ENCODE assay signal across 8 cellular contexts in the genomic region with DNA sequence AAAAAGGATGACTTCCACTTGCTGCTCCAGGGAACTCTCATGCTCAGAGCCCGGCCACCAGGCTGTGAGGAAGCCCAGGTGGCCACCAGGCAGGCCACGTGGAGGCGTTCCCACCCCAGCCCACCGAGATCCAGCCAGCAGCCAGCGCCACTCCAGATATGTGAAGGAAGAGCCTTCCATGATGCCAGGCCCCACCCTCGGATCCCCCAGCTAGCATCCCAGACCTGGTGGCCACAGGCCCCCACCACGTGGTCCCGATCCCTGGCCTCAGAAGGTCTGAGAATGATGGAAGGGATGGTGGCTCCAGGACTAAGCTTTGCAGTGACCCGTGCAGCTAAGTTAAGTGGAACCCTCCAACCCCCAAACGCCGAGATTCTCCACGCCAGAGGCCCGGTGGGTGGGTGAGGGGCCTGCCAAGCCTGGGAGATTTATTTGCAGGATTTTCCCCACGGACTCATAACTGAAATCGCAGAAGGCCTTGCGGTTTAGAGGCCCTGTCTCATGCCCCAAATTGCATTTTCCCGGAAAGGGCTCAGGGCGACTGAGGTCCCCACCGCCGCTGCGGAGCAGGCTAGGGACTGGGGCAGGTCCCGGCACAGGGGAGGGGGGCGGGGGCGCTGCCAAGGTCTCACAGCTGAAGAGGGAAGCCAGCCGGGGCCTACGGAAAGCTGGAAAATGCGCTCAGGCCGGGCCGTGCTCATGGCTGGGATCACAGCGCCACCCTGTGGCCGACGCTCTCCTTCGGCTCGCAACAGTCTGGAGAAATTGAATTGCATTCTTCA. TPM values are rescaled to one million over a fixed set of nuclear protein-coding genes. Genes with fewer than 3 reads are reported as not detected.
A peak's percentile ranks its signal among the peaks of the same experiment; 100 is the strongest.
DNase-seq lines count a peak whose midpoint lies in the region; ATAC-seq and TF ChIP-seq lines count a peak whose summit lies in the region.

No MANE protein-coding gene starts in this region.

- DNase-seq in SKM-1 treated with dmso at 0.1 percent for 144 hours (lab: John Stamatoyannopoulos, UW; ENCODE audit: unreplicated experiment) (peak; percentile 36), SKM-1 (lab: John Stamatoyannopoulos, UW; ENCODE audit: unreplicated experiment) (no peak), HuH-7 (ENCODE audit: low spot score) (peak; percentile 85), PC-3 (peak; percentile 80), germinal center (ENCODE audit: low spot score) (peak; percentile 65), omental fat pad (ENCODE audit: low spot score) (peak; percentile 39), upper lobe of right lung (peak; percentile 83)
- DNase-seq in activated naive CD4-positive, alpha-beta T cell treated with anti-CD3 and anti-CD28 coated beads for 36 hours = peak; percentile 65

- CTCF ChIA-PET in PC-3 (lab: Charles Lee) = interaction anchor here (0.7 kb wide), 1 partner anchor 1454 kb away, joined by 4 read pairs; no protein-coding TSS in a partner anchor
- CTCF ChIA-PET in activated naive CD4-positive, alpha-beta T cell treated with anti-CD3 and anti-CD28 coated beads for 36 hours (lab: Charles Lee) = interaction anchor here (0.7 to 1.5 kb wide), 4 partner anchors 13 to 980 kb away, joined by 3 to 10 read pairs (median 5); no protein-coding TSS in a partner anchor

- H3K9ac ChIP-seq in PC-3 (ENCODE audit: low read length) = no peak overlapping the region

- peaks cover 7% of the 10 kb centered on the region for H3K27me3 Mint-ChIP-seq in activated naive CD4-positive, alpha-beta T cell treated with anti-CD3 and anti-CD28 coated beads for 36 hours (ENCODE audit: low read depth)

- H4K20me1 ChIP-seq in PC-3 (ENCODE audit: low read length) = no peaks in the 10 kb centered on the region

- no peaks in the 10 kb centered on the region for H3K9me2 ChIP-seq in PC-3 (replicated peaks; ENCODE audit: low read length)

- H3K9me3 ChIP-seq in PC-3 (ENCODE audit: low read length) = no peaks in the 10 kb centered on the region
- H3K9me3 ChIP-seq in upper lobe of right lung = no peaks in the 10 kb centered on the region

- H3K36me3 ChIP-seq in PC-3 (ENCODE audit: low read depth, low read length) = no peaks in the 10 kb centered on the region
- no peaks in the 10 kb centered on the region for H3K36me3 ChIP-seq in upper lobe of right lung

- no peaks in the 10 kb centered on the region for H3K79me2 ChIP-seq in PC-3 (ENCODE audit: low read length)

- peaks cover 5% of the 10 kb centered on the region for H3K4me1 Mint-ChIP-seq in activated naive CD4-positive, alpha-beta T cell treated with anti-CD3 and anti-CD28 coated beads for 36 hours (ENCODE audit: low read depth)

- no peak overlapping the region for H3K4me3 Mint-ChIP-seq in activated naive CD4-positive, alpha-beta T cell treated with anti-CD3 and anti-CD28 coated beads for 36 hours

- H3F3A ChIP-seq in PC-3 (ENCODE audit: low read length, unreplicated experiment) = no peaks in the 10 kb centered on the region

- H3K27ac Mint-ChIP-seq in activated naive CD4-positive, alpha-beta T cell treated with anti-CD3 and anti-CD28 coated beads for 36 hours = no peak overlapping the region

- TF ChIP-seq CTCF in PC-3 (conservative IDR thresholded peaks at IDR 0.05; ENCODE audit: low read depth, low read length) (peak; percentile 95), omental fat pad (IDR thresholded peaks at IDR 0.05) (peak in 1 of 3 donors; percentile 47), upper lobe of right lung (IDR thresholded peaks at IDR 0.05) (peak; percentile 84)

- H3K27ac ChIP-seq in PC-3 (ENCODE audit: low read length) (no peak overlapping the region), upper lobe of right lung (no peak overlapping the region)

- ATAC-seq in PC-3 (peak; percentile 98), omental fat pad (ENCODE audit: low FRiP score) (no peak), upper lobe of right lung (peak; percentile 96)

- H3K27me3 ChIP-seq in PC-3 (ENCODE audit: low read length) (peaks cover 35% of the 10 kb centered on the region), upper lobe of right lung (no peaks in the 10 kb centered on the region)

- no peaks in the 10 kb centered on the region for H3K9me3 Mint-ChIP-seq in activated naive CD4-positive, alpha-beta T cell treated with anti-CD3 and anti-CD28 coated beads for 36 hours

- POLR2A ChIA-PET in PC-3 (lab: Charles Lee; ENCODE audit: unreplicated experiment) = no interaction called here

- intact Hi-C loops in PC-3 (cut with micrococcal nuclease) = loop anchor here (2.0 to 5.0 kb wide), 2 partner anchors 757 to 981 kb away; no protein-coding TSS in a partner anchor
- intact Hi-C loops in activated naive CD4-positive, alpha-beta T cell treated with anti-CD3 and anti-CD28 coated beads for 36 hours (cut with micrococcal nuclease) = loop anchor here (1.0 to 5.0 kb wide), 4 partner anchors 133 to 1027 kb away; no protein-coding TSS in a partner anchor
- intact Hi-C loops in upper lobe of right lung (cut with DNase I) = no loop called here

- H2AFZ ChIP-seq in PC-3 (ENCODE audit: low read length) = peak overlapping the region; percentile 49

- H3K4me2 ChIP-seq in PC-3 (ENCODE audit: low read length) = peak overlapping the region; percentile 54; the same call in 1 of the 2 replicates

- H3K4me1 ChIP-seq in PC-3 (ENCODE audit: insufficient read depth, low read length) = no peaks in the 10 kb centered on the region
- no peaks in the 10 kb centered on the region for H3K4me1 ChIP-seq in upper lobe of right lung

- BruUV-seq in PC-3 (replicated peaks; lab: Mats Ljungman, UMichigan) = no TSS peak

- H3K4me3 ChIP-seq in PC-3 (ENCODE audit: low read length) (no peak overlapping the region), upper lobe of right lung (no peak overlapping the region)

- H3K36me3 Mint-ChIP-seq in activated naive CD4-positive, alpha-beta T cell treated with anti-CD3 and anti-CD28 coated beads for 36 hours (ENCODE audit: low read depth) = no peaks in the 10 kb centered on the region

RNA-seq across cellular contexts. Expression of a gene that starts 31.1 kb away (rescaled TPM):
- total RNA-seq in PC-3 (2014; rRNA removed) = not detected in 2 replicates
- total RNA-seq in activated naive CD4-positive, alpha-beta T cell treated with anti-CD3 and anti-CD28 coated beads for 36 hours = 10 to 100 TPM; 37.8 to 43.1 TPM
- total RNA-seq in omental fat pad = 10 to 100 TPM in 2 of 4 donors, 1 to 10 TPM in 2; 6.4 to 20.5 (median 12.2) TPM
- total RNA-seq in upper lobe of right lung = 9.6 TPM
